ENCODE assay signal across 29 cellular contexts in the genomic region with DNA sequence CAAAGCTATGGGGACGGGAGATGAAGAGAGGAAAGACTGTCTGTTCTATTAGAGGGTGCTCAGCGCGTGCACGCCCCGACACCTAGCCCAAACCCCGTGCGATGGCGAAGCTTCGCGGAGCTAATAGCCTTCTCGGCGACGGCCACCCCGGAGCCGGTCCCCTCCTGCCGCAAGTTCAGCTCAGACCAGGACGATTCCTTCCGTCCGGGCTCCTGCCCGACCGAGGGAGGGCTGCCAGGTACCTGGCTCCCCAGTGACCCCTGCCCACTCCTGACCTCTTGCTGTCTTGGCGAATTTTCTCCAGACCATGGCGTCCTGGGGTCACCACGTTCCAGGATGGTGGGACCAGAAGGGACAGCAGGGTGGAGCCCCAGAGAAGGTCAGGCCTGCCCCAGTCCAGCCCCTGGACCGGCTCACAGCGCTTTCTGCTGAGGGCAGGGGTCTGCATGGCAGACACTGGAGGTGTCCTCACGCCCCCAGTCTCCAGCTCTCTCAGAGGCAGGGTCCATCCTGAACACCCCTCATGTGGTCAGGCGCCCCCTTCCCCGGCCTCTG. TPM values are rescaled to one million over a fixed set of nuclear protein-coding genes. Genes with fewer than 3 reads are reported as not detected.
"Had no signal": no experiment of that assay in that cellular context is flagged by ENCODE, and none has a peak within 500 bp of the region (broad histone marks: within the 10 kb centered on the region; RNA-seq: fewer than 3 reads in every experiment).

No MANE protein-coding gene starts in this region.

- H3K4me3 Mint-ChIP-seq: activated naive CD8-positive, alpha-beta T cell treated with anti-CD3 and anti-CD28 coated beads, Interleukin-2, amount 10 ng/mL, durations not matched to agents 7 days and 5 days; activated T-cell treated with anti-CD3 and anti-CD28 coated beads, Interleukin-2, amount 50 U/mL, for 24 hours; activated T-helper 17 cell treated with anti-CD3 and anti-CD28 coated beads, Interleukin-2, amount 50 U/mL, for 72 hours; naive thymus-derived CD4-positive, alpha-beta T cell; stimulated activated effector memory CD8-positive, alpha-beta T cell treated with anti-CD3 and anti-CD28 coated beads, Interleukin-12 subunit alpha, Interleukin-12 subunit beta, amount 100 ng/mL, for 72 hours; T-helper 1 cell treated with Interleukin-12 subunit alpha and Interleukin-12 subunit beta and Interleukin-4 antibody, amounts not matched to agents 30 μg/mL and 1 μg/mL, for 36 hours; WTC11 had no signal

- ATAC-seq: activated T-helper 17 cell treated with anti-CD3 and anti-CD28 coated beads, Interleukin-2, amount 50 U/mL, for 72 hours; left colon; naive thymus-derived CD4-positive, alpha-beta T cell; psoas muscle; stimulated activated effector memory CD8-positive, alpha-beta T cell treated with anti-CD3 and anti-CD28 coated beads, Interleukin-12 subunit alpha, Interleukin-12 subunit beta, amount 100 ng/mL, for 72 hours; WTC11 had no signal

- H3K27ac Mint-ChIP-seq: activated naive CD8-positive, alpha-beta T cell treated with anti-CD3 and anti-CD28 coated beads, Interleukin-2, amount 10 ng/mL, durations not matched to agents 7 days and 5 days; activated T-cell treated with anti-CD3 and anti-CD28 coated beads, Interleukin-2, amount 50 U/mL, for 24 hours; activated T-helper 17 cell treated with anti-CD3 and anti-CD28 coated beads, Interleukin-2, amount 50 U/mL, for 72 hours; naive thymus-derived CD4-positive, alpha-beta T cell; stimulated activated effector memory CD8-positive, alpha-beta T cell treated with anti-CD3 and anti-CD28 coated beads, Interleukin-12 subunit alpha, Interleukin-12 subunit beta, amount 100 ng/mL, for 72 hours; T-helper 1 cell treated with Interleukin-12 subunit alpha and Interleukin-12 subunit beta and Interleukin-4 antibody, amounts not matched to agents 30 μg/mL and 1 μg/mL, for 36 hours had no signal

- H3K4me3 ChIP-seq: heart right ventricle, lung, ovary, psoas muscle, right atrium auricular region, skin epidermis, stomach, suprapubic skin, tibial nerve had no signal

- DNase-seq: activated CD8-positive, alpha-beta memory T cell treated with anti-CD3 and anti-CD28 coated beads for 24 hours; activated CD8-positive, alpha-beta memory T cell treated with anti-CD3 and anti-CD28 coated beads, Interleukin-2, amount 50 U/mL, for 4 hours; activated naive CD4-positive, alpha-beta T cell; activated naive CD8-positive, alpha-beta T cell treated with anti-CD3 and anti-CD28 coated beads, Interleukin-2, amount 10 ng/mL, durations not matched to agents 7 days and 5 days; activated T-cell treated with anti-CD3 and anti-CD28 coated beads, Interleukin-2, amount 50 U/mL, for 24 hours; amniotic stem cell; heart right ventricle; islet precursor cell; left colon; naive thymus-derived CD4-positive, alpha-beta T cell; ovary; stimulated activated CD4-positive, alpha-beta T cell treated with anti-CD3 and anti-CD28 coated beads, Interleukin-2, amount 100 ng/mL, for 24 hours; stomach; T1000 had no signal

- FAIRE-seq: endometrium had no signal

- H3K9me3 Mint-ChIP-seq: activated naive CD8-positive, alpha-beta T cell treated with anti-CD3 and anti-CD28 coated beads, Interleukin-2, amount 10 ng/mL, durations not matched to agents 7 days and 5 days; activated T-cell treated with anti-CD3 and anti-CD28 coated beads, Interleukin-2, amount 50 U/mL, for 24 hours; activated T-helper 17 cell treated with anti-CD3 and anti-CD28 coated beads, Interleukin-2, amount 50 U/mL, for 72 hours; naive thymus-derived CD4-positive, alpha-beta T cell; stimulated activated effector memory CD8-positive, alpha-beta T cell treated with anti-CD3 and anti-CD28 coated beads, Interleukin-12 subunit alpha, Interleukin-12 subunit beta, amount 100 ng/mL, for 72 hours; T-helper 1 cell treated with Interleukin-12 subunit alpha and Interleukin-12 subunit beta and Interleukin-4 antibody, amounts not matched to agents 30 μg/mL and 1 μg/mL, for 36 hours; WTC11 had no signal

- H3K27me3 ChIP-seq: ovary had no signal

- H3K4me1 ChIP-seq: heart right ventricle, psoas muscle, right atrium auricular region, stomach, suprapubic skin, tibial nerve had no signal

- H3K36me3 Mint-ChIP-seq: activated naive CD8-positive, alpha-beta T cell treated with anti-CD3 and anti-CD28 coated beads, Interleukin-2, amount 10 ng/mL, durations not matched to agents 7 days and 5 days; naive thymus-derived CD4-positive, alpha-beta T cell; stimulated activated effector memory CD8-positive, alpha-beta T cell treated with anti-CD3 and anti-CD28 coated beads, Interleukin-12 subunit alpha, Interleukin-12 subunit beta, amount 100 ng/mL, for 72 hours had no signal

- H3K27ac ChIP-seq: heart right ventricle, neutrophil, ovary, psoas muscle, right atrium auricular region, skin epidermis, stomach, suprapubic skin, tibial nerve had no signal

- H3K4me1 Mint-ChIP-seq: activated naive CD8-positive, alpha-beta T cell treated with anti-CD3 and anti-CD28 coated beads, Interleukin-2, amount 10 ng/mL, durations not matched to agents 7 days and 5 days; activated T-helper 17 cell treated with anti-CD3 and anti-CD28 coated beads, Interleukin-2, amount 50 U/mL, for 72 hours; naive thymus-derived CD4-positive, alpha-beta T cell; stimulated activated effector memory CD8-positive, alpha-beta T cell treated with anti-CD3 and anti-CD28 coated beads, Interleukin-12 subunit alpha, Interleukin-12 subunit beta, amount 100 ng/mL, for 72 hours; WTC11 had no signal

- H3K36me3 ChIP-seq: heart right ventricle, neutrophil, ovary, right atrium auricular region, stomach, suprapubic skin, tibial nerve had no signal

- H3K9me3 ChIP-seq: heart right ventricle, neutrophil, ovary, psoas muscle, right atrium auricular region, suprapubic skin, tibial nerve had no signal

RNA-seq across cellular contexts. Expression of a gene that starts 36.7 kb away (rescaled TPM):
- total RNA-seq: activated naive CD8-positive, alpha-beta T cell treated with anti-CD3 and anti-CD28 coated beads, Interleukin-2, amount 10 ng/mL, durations not matched to agents 7 days and 5 days; activated T-helper 17 cell treated with anti-CD3 and anti-CD28 coated beads, Interleukin-2, amount 50 U/mL, for 72 hours; fibroblast of villous mesenchyme; heart right ventricle; left colon; lung; mesenteric fat pad; naive thymus-derived CD4-positive, alpha-beta T cell; ovary; psoas muscle; right atrium auricular region; stomach; suprapubic skin; tibial nerve; urinary bladder; WTC11 had no signal
- polyA plus RNA-seq: heart right ventricle; lung; naive thymus-derived CD4-positive, alpha-beta T cell; ovary; psoas muscle; stomach; urinary bladder had no signal
